1 cellular context compared by ENCODE assay signal in the genomic region with DNA sequence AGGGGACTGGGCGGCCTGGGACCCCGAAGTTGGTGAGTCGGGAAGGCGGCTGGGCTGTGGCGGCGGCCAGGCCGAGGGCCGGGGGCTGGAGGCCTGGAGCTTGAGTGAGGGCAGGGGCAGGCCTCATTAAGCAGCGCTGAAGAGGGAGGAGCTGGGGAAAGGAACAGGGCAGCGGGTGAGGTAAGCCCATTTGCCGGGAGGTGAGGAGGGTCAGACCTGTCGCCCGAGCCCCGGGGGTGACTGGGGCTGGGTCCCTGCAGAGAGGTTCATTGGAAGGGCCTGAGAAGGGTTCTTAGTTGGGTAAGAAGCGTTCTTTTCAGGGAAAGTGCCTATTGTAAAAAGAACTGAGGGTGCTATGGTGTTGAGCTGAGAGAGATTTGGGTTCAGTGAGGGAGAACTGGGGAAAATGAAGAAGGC.
TF ChIP-seq lines count a peak whose summit lies in the region.

No MANE protein-coding gene starts in this region.

TF ChIP-seq in HEK293, 187 proteins besides CTCF, POLR2A, EP300 and RAD21 (continued from another document and continues in another):
- TF ChIP-seq, protein P1, sequence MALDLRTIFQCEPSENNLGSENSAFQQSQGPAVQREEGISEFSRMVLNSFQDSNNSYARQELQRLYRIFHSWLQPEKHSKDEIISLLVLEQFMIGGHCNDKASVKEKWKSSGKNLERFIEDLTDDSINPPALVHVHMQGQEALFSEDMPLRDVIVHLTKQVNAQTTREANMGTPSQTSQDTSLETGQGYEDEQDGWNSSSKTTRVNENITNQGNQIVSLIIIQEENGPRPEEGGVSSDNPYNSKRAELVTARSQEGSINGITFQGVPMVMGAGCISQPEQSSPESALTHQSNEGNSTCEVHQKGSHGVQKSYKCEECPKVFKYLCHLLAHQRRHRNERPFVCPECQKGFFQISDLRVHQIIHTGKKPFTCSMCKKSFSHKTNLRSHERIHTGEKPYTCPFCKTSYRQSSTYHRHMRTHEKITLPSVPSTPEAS (tag by site-specific recombination; IDR thresholded peaks at IDR 0.05) = peak; percentile 40; the same call in 1 of the 2 replicates
- TF ChIP-seq ZBTB8A (tag by site-specific recombination; IDR thresholded peaks at IDR 0.05) (no peak), ZSCAN16 (tag by site-specific recombination; IDR thresholded peaks at IDR 0.05) (no peak), ZNF24 (tag by site-specific recombination; IDR thresholded peaks at IDR 0.05) (no peak), ZNF292 (tag by site-specific recombination; IDR thresholded peaks at IDR 0.05; ENCODE audit: borderline replicate concordance, low read depth) (no peak), ZNF658 (tag by site-specific recombination; IDR thresholded peaks at IDR 0.05) (no peak), ZNF488 (tag by site-specific recombination; IDR thresholded peaks at IDR 0.05) (no peak), HOXC10 (CRISPR knock-in tag; IDR thresholded peaks at IDR 0.05) (no peak), ZNF19 (tag by site-specific recombination; IDR thresholded peaks at IDR 0.05; ENCODE audit: low read depth) (no peak), SALL2 (tag by site-specific recombination; IDR thresholded peaks at IDR 0.05; ENCODE audit: borderline replicate concordance) (no peak), SCRT1 (tag by site-specific recombination; IDR thresholded peaks at IDR 0.05; ENCODE audit: borderline replicate concordance) (no peak), ZNF416 (tag by site-specific recombination; IDR thresholded peaks at IDR 0.05) (no peak), ZNF837 (tag by site-specific recombination; IDR thresholded peaks at IDR 0.05) (no peak), ZNF16 (tag by site-specific recombination; IDR thresholded peaks at IDR 0.05; ENCODE audit: low read depth) (no peak), ZNF555 (tag by site-specific recombination; conservative IDR thresholded peaks at IDR 0.05) (no peak), ZNF561 (tag by site-specific recombination; IDR thresholded peaks at IDR 0.05; ENCODE audit: borderline replicate concordance) (no peak), SCRT2 (tag by site-specific recombination; IDR thresholded peaks at IDR 0.05) (no peak), ZNF221 (tag by site-specific recombination; IDR thresholded peaks at IDR 0.05; ENCODE audit: borderline replicate concordance) (no peak), ZNF112 (tag by site-specific recombination; IDR thresholded peaks at IDR 0.05) (no peak), EGR2 (tag by site-specific recombination; IDR thresholded peaks at IDR 0.05; ENCODE audit: low read depth) (no peak), ZNF335 (tag by site-specific recombination; conservative IDR thresholded peaks at IDR 0.05) (peak; percentile 54; the same call in 1 of the 2 replicates), PRDM4 (tag by site-specific recombination; IDR thresholded peaks at IDR 0.05) (0 out of 2 replicates have a peak, but pooled peaks have one; percentile 1), REPIN1 (tag by site-specific recombination; IDR thresholded peaks at IDR 0.05; ENCODE audit: low read depth) (no peak), ZNF223 (tag by site-specific recombination; IDR thresholded peaks at IDR 0.05) (no peak), ZNF132 (tag by site-specific recombination; IDR thresholded peaks at IDR 0.05; ENCODE audit: borderline replicate concordance) (no peak), ZNF501 (tag by site-specific recombination; IDR thresholded peaks at IDR 0.05) (peak; percentile 10; the same call in 1 of the 2 replicates), ZNF473 (tag by site-specific recombination; IDR thresholded peaks at IDR 0.05) (no peak), ZNF341 (tag by site-specific recombination; IDR thresholded peaks at IDR 0.05; ENCODE audit: low read depth) (no peak), KLF17 (tag by site-specific recombination; IDR thresholded peaks at IDR 0.05) (no peak; the same call in 1 of the 2 replicates), ZFP3 (tag by site-specific recombination; IDR thresholded peaks at IDR 0.05; ENCODE audit: low read depth) (no peak), RBAK (tag by site-specific recombination; IDR thresholded peaks at IDR 0.05) (no peak), ZNF311 (tag by site-specific recombination; IDR thresholded peaks at IDR 0.05; ENCODE audit: borderline replicate concordance) (no peak), ZNF707 (tag by site-specific recombination; IDR thresholded peaks at IDR 0.05) (no peak), ZNF549 (tag by site-specific recombination; IDR thresholded peaks at IDR 0.05) (no peak), ZNF302 (tag by site-specific recombination; IDR thresholded peaks at IDR 0.05; ENCODE audit: low read depth) (no peak), ATF2 (tag by site-specific recombination; IDR thresholded peaks at IDR 0.05; ENCODE audit: low read depth) (no peak), GLIS1 (tag by site-specific recombination; IDR thresholded peaks at IDR 0.05) (peak; percentile 46; the same call in 1 of the 2 replicates)
- TF ChIP-seq, protein P2, sequence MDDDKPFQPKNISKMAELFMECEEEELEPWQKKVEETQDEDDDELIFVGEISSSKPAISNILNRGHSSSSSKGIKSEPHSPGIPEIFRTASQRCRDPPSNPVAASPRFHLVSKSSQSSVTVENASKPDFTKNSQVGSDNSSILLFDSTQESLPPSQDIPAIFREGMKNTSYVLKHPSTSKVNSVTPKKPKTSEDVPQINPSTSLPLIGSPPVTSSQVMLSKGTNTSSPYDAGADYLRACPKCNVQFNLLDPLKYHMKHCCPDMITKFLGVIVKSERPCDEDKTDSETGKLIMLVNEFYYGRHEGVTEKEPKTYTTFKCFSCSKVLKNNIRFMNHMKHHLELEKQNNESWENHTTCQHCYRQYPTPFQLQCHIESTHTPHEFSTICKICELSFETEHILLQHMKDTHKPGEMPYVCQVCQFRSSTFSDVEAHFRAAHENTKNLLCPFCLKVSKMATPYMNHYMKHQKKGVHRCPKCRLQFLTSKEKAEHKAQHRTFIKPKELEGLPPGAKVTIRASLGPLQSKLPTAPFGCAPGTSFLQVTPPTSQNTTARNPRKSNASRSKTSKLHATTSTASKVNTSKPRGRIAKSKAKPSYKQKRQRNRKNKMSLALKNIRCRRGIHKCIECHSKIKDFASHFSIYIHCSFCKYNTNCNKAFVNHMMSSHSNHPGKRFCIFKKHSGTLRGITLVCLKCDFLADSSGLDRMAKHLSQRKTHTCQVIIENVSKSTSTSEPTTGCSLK (tag by site-specific recombination; IDR thresholded peaks at IDR 0.05) = no peak
- TF ChIP-seq, protein P3, sequence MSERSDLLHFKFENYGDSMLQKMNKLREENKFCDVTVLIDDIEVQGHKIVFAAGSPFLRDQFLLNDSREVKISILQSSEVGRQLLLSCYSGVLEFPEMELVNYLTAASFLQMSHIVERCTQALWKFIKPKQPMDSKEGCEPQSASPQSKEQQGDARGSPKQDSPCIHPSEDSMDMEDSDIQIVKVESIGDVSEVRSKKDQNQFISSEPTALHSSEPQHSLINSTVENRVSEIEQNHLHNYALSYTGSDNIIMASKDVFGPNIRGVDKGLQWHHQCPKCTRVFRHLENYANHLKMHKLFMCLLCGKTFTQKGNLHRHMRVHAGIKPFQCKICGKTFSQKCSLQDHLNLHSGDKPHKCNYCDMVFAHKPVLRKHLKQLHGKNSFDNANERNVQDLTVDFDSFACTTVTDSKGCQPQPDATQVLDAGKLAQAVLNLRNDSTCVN (tag by site-specific recombination; optimal IDR thresholded peaks at IDR 0.05) = peak; percentile 4
- TF ChIP-seq, protein P4, sequence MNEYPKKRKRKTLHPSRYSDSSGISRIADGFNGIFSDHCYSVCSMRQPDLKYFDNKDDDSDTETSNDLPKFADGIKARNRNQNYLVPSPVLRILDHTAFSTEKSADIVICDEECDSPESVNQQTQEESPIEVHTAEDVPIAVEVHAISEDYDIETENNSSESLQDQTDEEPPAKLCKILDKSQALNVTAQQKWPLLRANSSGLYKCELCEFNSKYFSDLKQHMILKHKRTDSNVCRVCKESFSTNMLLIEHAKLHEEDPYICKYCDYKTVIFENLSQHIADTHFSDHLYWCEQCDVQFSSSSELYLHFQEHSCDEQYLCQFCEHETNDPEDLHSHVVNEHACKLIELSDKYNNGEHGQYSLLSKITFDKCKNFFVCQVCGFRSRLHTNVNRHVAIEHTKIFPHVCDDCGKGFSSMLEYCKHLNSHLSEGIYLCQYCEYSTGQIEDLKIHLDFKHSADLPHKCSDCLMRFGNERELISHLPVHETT (tag by site-specific recombination; IDR thresholded peaks at IDR 0.05) = no peak
- TF ChIP-seq, protein P5, sequence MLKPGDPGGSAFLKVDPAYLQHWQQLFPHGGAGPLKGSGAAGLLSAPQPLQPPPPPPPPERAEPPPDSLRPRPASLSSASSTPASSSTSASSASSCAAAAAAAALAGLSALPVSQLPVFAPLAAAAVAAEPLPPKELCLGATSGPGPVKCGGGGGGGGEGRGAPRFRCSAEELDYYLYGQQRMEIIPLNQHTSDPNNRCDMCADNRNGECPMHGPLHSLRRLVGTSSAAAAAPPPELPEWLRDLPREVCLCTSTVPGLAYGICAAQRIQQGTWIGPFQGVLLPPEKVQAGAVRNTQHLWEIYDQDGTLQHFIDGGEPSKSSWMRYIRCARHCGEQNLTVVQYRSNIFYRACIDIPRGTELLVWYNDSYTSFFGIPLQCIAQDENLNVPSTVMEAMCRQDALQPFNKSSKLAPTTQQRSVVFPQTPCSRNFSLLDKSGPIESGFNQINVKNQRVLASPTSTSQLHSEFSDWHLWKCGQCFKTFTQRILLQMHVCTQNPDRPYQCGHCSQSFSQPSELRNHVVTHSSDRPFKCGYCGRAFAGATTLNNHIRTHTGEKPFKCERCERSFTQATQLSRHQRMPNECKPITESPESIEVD (tag by site-specific recombination; IDR thresholded peaks at IDR 0.05) = no peak
- TF ChIP-seq, protein P6, sequence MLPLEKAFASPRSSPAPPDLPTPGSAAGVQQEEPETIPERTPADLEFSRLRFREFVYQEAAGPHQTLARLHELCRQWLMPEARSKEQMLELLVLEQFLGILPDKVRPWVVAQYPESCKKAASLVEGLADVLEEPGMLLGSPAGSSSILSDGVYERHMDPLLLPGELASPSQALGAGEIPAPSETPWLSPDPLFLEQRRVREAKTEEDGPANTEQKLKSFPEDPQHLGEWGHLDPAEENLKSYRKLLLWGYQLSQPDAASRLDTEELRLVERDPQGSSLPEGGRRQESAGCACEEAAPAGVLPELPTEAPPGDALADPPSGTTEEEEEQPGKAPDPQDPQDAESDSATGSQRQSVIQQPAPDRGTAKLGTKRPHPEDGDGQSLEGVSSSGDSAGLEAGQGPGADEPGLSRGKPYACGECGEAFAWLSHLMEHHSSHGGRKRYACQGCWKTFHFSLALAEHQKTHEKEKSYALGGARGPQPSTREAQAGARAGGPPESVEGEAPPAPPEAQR (tag by site-specific recombination; IDR thresholded peaks at IDR 0.05) = no peak
- TF ChIP-seq, protein P7, sequence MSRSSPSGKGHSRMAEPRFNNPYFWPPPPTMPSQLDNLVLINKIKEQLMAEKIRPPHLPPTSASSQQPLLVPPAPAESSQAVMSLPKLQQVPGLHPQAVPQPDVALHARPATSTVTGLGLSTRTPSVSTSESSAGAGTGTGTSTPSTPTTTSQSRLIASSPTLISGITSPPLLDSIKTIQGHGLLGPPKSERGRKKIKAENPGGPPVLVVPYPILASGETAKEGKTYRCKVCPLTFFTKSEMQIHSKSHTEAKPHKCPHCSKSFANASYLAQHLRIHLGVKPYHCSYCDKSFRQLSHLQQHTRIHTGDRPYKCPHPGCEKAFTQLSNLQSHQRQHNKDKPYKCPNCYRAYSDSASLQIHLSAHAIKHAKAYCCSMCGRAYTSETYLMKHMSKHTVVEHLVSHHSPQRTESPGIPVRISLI (tag by site-specific recombination; IDR thresholded peaks at IDR 0.05) = no peak
